Comparison of ENCODE assay signal across 8 cellular contexts in genomic region chr2:241391892-241392665, GRCh38. TPM values are rescaled to one million over a fixed set of nuclear protein-coding genes. Genes with fewer than 3 reads are reported as not detected.
A peak's percentile ranks its signal among the peaks of the same experiment; 100 is the strongest.
DNase-seq lines count a peak whose midpoint lies in the region; ATAC-seq and TF ChIP-seq lines count a peak whose summit lies in the region.

No MANE protein-coding gene starts in this region.

- no peak for TF ChIP-seq EP300 in stomach (IDR thresholded peaks at IDR 0.05)

- H3K27ac ChIP-seq in 22Rv1 = peak overlapping the region; percentile 47
- no peak overlapping the region for H3K27ac ChIP-seq in stomach

- H3K27me3 ChIP-seq in stomach = no peaks in the 10 kb centered on the region

- no peaks in the 10 kb centered on the region for H3K9me3 ChIP-seq in stomach

- 49 to 69% (median 58%) methylated on average over 6 of the region's 6 CpGs for WGBS in stomach, 5 donors

- TF ChIP-seq CTCF in 22Rv1 (IDR thresholded peaks at IDR 0.05) (peak; percentile 51), GM12865 (IDR thresholded peaks at IDR 0.05; ENCODE audit: insufficient read depth, low read depth, low read length, missing control alignments) (peak; percentile 45), stomach (IDR thresholded peaks at IDR 0.05) (peak in 5 of 7 experiments; percentile 9 to 49 (median 25))

- TF ChIP-seq POLR2A in stomach (IDR thresholded peaks at IDR 0.05) = no peak

- peak; percentile 60 for DNase-seq in GM12865 (ENCODE audit: low read depth)
- peak; percentile 55 for DNase-seq in RPMI7951 (ENCODE audit: low read depth)
- DNase-seq in foreskin melanocyte = peak; percentile 92
- DNase-seq in stomach = peak; percentile 42
- no peak for DNase-seq in cerebellar nuclear complex (lab: John Stamatoyannopoulos, UW)
- no peak for DNase-seq in retina

- no peak overlapping the region for H3K4me3 ChIP-seq in GM12865 (ENCODE audit: low read depth, low read length)
- no peak overlapping the region for H3K4me3 ChIP-seq in stomach

- no peak for ATAC-seq in HG03521 (IDR thresholded peaks at IDR 0.05; ENCODE audit: unreplicated experiment)

- H3K36me3 ChIP-seq in stomach = peaks cover 0 to 10% (median 7%) of the 10 kb centered on the region in 4 donors

- intact Hi-C loops in stomach (cut with DNase I; ENCODE audit: low total_unique reads) = no loop called here

- H3K4me1 ChIP-seq in stomach = peaks cover 0 to 15% (median 3%) of the 10 kb centered on the region in 4 donors

RNA-seq across cellular contexts. Expression of gene FARP2, which starts 36.0 kb away (rescaled TPM):
- 38.1 and 41.6 TPM in 2 replicates for total RNA-seq in RPMI7951 (2014; rRNA removed; shearing (Covaris generic))
- total RNA-seq in stomach = 100 to 1,000 TPM in 3 of 5 donors, 10 to 100 TPM in 2; 54.2 to 260 (median 108) TPM
- polyA plus RNA-seq in stomach = 10 to 100 TPM; 15.8 to 35.6 (median 20.0) TPM

Comparison
In these comparisons a context has a peak if more than half of its experiments do, and no peak if none do; other contexts are left out.
1. DNase-seq: peak in GM12865 (single experiment), RPMI7951 (single experiment), foreskin melanocyte (single experiment) and stomach (single experiment); none in cerebellar nuclear complex (0 of 2) and retina (single experiment).
2. Peak in every context shown above with its lines, with median percentiles within 50 percentile points of each other: CTCF ChIP-seq.